Comparison of ENCODE assay signal across 8 cellular contexts in genomic region chr18:9914584-9915290, GRCh38. TPM values are rescaled to one million over a fixed set of nuclear protein-coding genes. Genes with fewer than 3 reads are reported as not detected.
DNase-seq lines count a peak whose midpoint lies in the region; ATAC-seq, FAIRE-seq and TF ChIP-seq lines count a peak whose summit lies in the region.

No MANE protein-coding gene starts in this region.

- peak overlapping the region; percentile 65 for H3K4me3 ChIP-seq in CD8-positive, alpha-beta memory T cell (ENCODE audit: low read length)
- H3K4me3 ChIP-seq in SJCRH30 (peak overlapping the region; percentile 98), pancreas (peak overlapping the region; percentile 78 to 98 (median 88)), tibial artery (peak overlapping the region; percentile 90 to 99)

- no peaks in the 10 kb centered on the region for H3K9me3 Mint-ChIP-seq in CD8-positive, alpha-beta memory T cell
- H3K9me3 Mint-ChIP-seq in glutamatergic neuron (ENCODE audit: unreplicated experiment): peaks cover 15% of the 10 kb centered on the region

- intact Hi-C loops in pancreas (cut with DNase I) (no loop called here), tibial artery (cut with DNase I; ENCODE audit: low total_unique reads) (loop anchor here (10.0 kb wide), 3 partner anchors 110 to 300 kb away; partner anchors contain the start of genes PPP4R1 and RAB31)

- no peaks in the 10 kb centered on the region for H3K9me3 ChIP-seq in CD8-positive, alpha-beta memory T cell (ENCODE audit: low read length)
- no peaks in the 10 kb centered on the region for H3K9me3 ChIP-seq in SJCRH30 (replicated peaks)
- H3K9me3 ChIP-seq in pancreas: no peaks in the 10 kb centered on the region
- no peaks in the 10 kb centered on the region for H3K9me3 ChIP-seq in tibial artery

- peaks cover 26 to 30% (median 30%) of the 10 kb centered on the region in 3 donors for H3K4me1 Mint-ChIP-seq in CD8-positive, alpha-beta memory T cell
- H3K4me1 Mint-ChIP-seq in glutamatergic neuron (ENCODE audit: low read depth, unreplicated experiment): peaks cover 16% of the 10 kb centered on the region

- peak overlapping the region; percentile 88 for H3K27ac ChIP-seq in CD8-positive, alpha-beta memory T cell (ENCODE audit: low read depth, low read length)
- peak overlapping the region; percentile 54; the same call in 1 of the 2 replicates for H3K27ac ChIP-seq in SJCRH30
- H3K27ac ChIP-seq in pancreas: peak overlapping the region; percentile 93 to 100 (median 96)
- H3K27ac ChIP-seq in tibial artery: peak overlapping the region; percentile 96 to 100

- H3K4me3 Mint-ChIP-seq in CD8-positive, alpha-beta memory T cell: peak overlapping the region; percentile 84 to 95 (median 93)
- H3K4me3 Mint-ChIP-seq in glutamatergic neuron (ENCODE audit: unreplicated experiment): peak overlapping the region; percentile 88

- TF ChIP-seq CTCF in GM20000 (IDR thresholded peaks at IDR 0.05; ENCODE audit: extremely low read depth, missing control alignments) (no peak), glutamatergic neuron (IDR thresholded peaks at IDR 0.05; ENCODE audit: partially characterized antibody, unreplicated experiment) (no peak), pancreas (IDR thresholded peaks at IDR 0.05) (no peak), tibial artery (IDR thresholded peaks at IDR 0.05) (no peak)

- CTCF ChIA-PET in CD8-positive, alpha-beta memory T cell (lab: Charles Lee): no interaction called here

- H3K4me1 ChIP-seq in CD8-positive, alpha-beta memory T cell (ENCODE audit: insufficient read depth, low read length): peaks cover 48% of the 10 kb centered on the region
- peaks cover 3% of the 10 kb centered on the region; the same call in 1 of the 2 replicates for H3K4me1 ChIP-seq in SJCRH30
- H3K4me1 ChIP-seq in pancreas: peaks cover 15 to 42% (median 38%) of the 10 kb centered on the region in 3 donors
- peaks cover 0 to 44% (median 30%) of the 10 kb centered on the region in 4 donors for H3K4me1 ChIP-seq in tibial artery

- FAIRE-seq in pancreas (lab: Jason Lieb, UNC): no peak

- DNase-seq in CD8-positive, alpha-beta memory T cell: peak; percentile 69 to 82 (median 77)
- DNase-seq in GM20000 (ENCODE audit: low spot score) (peak; percentile 35), HT-29 (ENCODE audit: low spot score) (peak; percentile 94), SJCRH30 (peak; percentile 29 to 46), glutamatergic neuron (peak; percentile 46), pancreas (peak; percentile 82 to 95 (median 91)), tibial artery (peak; percentile 54 to 82)
- peak; percentile 51 to 63 (median 52) for DNase-seq in activated naive CD4-positive, alpha-beta T cell (lab: John Stamatoyannopoulos, UW)

- peaks cover 0 to 1% of the 10 kb centered on the region in 2 donors for H3K27me3 Mint-ChIP-seq in CD8-positive, alpha-beta memory T cell
- peaks cover 10% of the 10 kb centered on the region for H3K27me3 Mint-ChIP-seq in glutamatergic neuron (ENCODE audit: unreplicated experiment)

- POLR2A ChIA-PET in CD8-positive, alpha-beta memory T cell (lab: Charles Lee): interaction anchor here (0.7 to 1.6 kb wide), 5 partner anchors 9 to 1306 kb away, joined by 3 to 6 read pairs (median 5); partner anchors contain the start of genes NAPG and RAB12

- peak overlapping the region; percentile 84 to 97 (median 94) for H3K27ac Mint-ChIP-seq in CD8-positive, alpha-beta memory T cell
- H3K27ac Mint-ChIP-seq in glutamatergic neuron (ENCODE audit: unreplicated experiment): peak overlapping the region; percentile 92

- 1% methylated on average over 58 to 77 of the region's 77 CpGs for WGBS in pancreas, 2 donors

- H3K27me3 ChIP-seq in CD8-positive, alpha-beta memory T cell (ENCODE audit: insufficient read depth, low read length, poor library complexity, severe bottlenecking): no peaks in the 10 kb centered on the region
- H3K27me3 ChIP-seq in SJCRH30 (no peaks in the 10 kb centered on the region), pancreas (no peaks in the 10 kb centered on the region), tibial artery (no peaks in the 10 kb centered on the region)

- peak; percentile 42 to 61 (median 51) for ATAC-seq in pancreas

- peaks cover 0 to 5% (median 0%) of the 10 kb centered on the region in 3 donors for H3K36me3 Mint-ChIP-seq in CD8-positive, alpha-beta memory T cell
- H3K36me3 Mint-ChIP-seq in glutamatergic neuron (ENCODE audit: unreplicated experiment): no peaks in the 10 kb centered on the region

- H3K36me3 ChIP-seq in CD8-positive, alpha-beta memory T cell (ENCODE audit: insufficient read depth, low read length): no peaks in the 10 kb centered on the region
- H3K36me3 ChIP-seq in SJCRH30: no peaks in the 10 kb centered on the region
- H3K36me3 ChIP-seq in pancreas: no peaks in the 10 kb centered on the region
- no peaks in the 10 kb centered on the region for H3K36me3 ChIP-seq in tibial artery

RNA-seq across cellular contexts. Expression of gene VAPA, which starts 0.9 kb away (rescaled TPM):
- 100 to 1,000 TPM; 167 to 193 TPM for total RNA-seq in CD8-positive, alpha-beta memory T cell
- polyA plus RNA-seq in CD8-positive, alpha-beta memory T cell: 228 TPM
- 299 and 320 TPM in 2 replicates for total RNA-seq in HT-29 (2014; rRNA removed; shearing (Covaris generic))
- 154 and 164 TPM in 2 replicates for total RNA-seq in SJCRH30 (2014; rRNA removed; shearing (Covaris generic))
- total RNA-seq in glutamatergic neuron (ENCODE audit: unreplicated experiment) (187 TPM), pancreas (100 to 1,000 TPM in 2 of 6 donors, 10 to 100 TPM in 4; 85.7 to 117 (median 99.5) TPM)
- polyA plus RNA-seq in pancreas: 10 to 100 TPM; 33.5 to 80.3 TPM

RNA-seq across cellular contexts. Expression of gene TXNDC2, which starts 29.0 kb away (rescaled TPM):
- total RNA-seq in CD8-positive, alpha-beta memory T cell: not detected
- polyA plus RNA-seq in CD8-positive, alpha-beta memory T cell: not detected
- not detected in 2 replicates for total RNA-seq in HT-29 (2014; rRNA removed; shearing (Covaris generic))
- total RNA-seq in SJCRH30 (2014; rRNA removed; shearing (Covaris generic)): 0.06 and 0.08 TPM in 2 replicates
- not detected for total RNA-seq in glutamatergic neuron (ENCODE audit: unreplicated experiment)
- not detected for total RNA-seq in pancreas
- polyA plus RNA-seq in pancreas: not detected

Comparison
In these comparisons a context has a peak if more than half of its experiments do, and no peak if none do; other contexts are left out.
1. Peak in every context shown above with its lines: DNase-seq, ATAC-seq, H3K4me3 ChIP-seq and H3K27ac ChIP-seq.
2. DNase-seq: peak in every context shown above with its lines; median percentile 94 in HT-29; 91 in pancreas; 77 in CD8-positive, alpha-beta memory T cell; 68 in tibial artery; 52 in activated naive CD4-positive, alpha-beta T cell; 46 in glutamatergic neuron; 38 in SJCRH30; 35 in GM20000.